In the genomic region with DNA sequence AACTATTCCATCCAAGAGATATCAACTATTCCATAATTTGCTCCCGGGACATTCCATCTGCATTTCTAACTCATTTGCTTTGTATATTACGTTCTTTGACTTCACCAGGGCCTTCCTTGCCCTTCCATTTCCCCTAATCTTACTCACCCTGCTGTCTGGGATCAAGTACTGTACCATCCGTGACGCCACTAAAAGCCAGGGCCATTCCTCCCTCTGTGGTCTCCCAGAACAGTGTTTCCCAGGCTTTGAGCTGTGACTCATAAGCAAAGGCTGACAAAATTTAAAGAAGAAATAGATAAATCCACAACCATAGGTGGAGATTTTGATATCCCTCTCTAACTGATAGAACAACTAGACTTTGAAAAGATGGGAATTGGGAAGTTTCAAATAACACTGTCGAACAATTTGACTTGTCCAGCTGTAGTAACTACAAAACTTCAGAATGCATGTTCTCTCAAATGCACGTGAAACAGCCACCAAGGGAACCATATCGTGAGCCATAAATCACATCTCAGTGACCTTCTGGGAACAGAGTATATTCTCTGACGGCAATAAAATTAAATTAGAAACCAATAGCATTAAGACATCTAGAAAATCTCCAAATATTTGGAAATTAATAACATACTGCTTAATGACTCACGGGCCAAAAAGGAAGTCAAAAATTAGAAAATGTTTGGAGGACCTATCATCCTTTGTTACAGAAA, we compare ENCODE assay signal across 16 cellular contexts.
DNase-seq lines count a peak whose midpoint lies in the region; FAIRE-seq and TF ChIP-seq lines count a peak whose summit lies in the region.
"Had no signal": no experiment of that assay in that cellular context is flagged by ENCODE, and none has a peak within 500 bp of the region (broad histone marks: within the 10 kb centered on the region; RNA-seq: fewer than 3 reads in every experiment).

No MANE protein-coding gene starts in this region.

- FAIRE-seq in RCC 7860 (lab: Jason Lieb, UNC): peak; percentile 83

- intact Hi-C loops in stomach (cut with DNase I; ENCODE audit: low total_unique reads) (no loop called here), tibial artery (cut with DNase I; ENCODE audit: low total_unique reads) (no loop called here)

- TF ChIP-seq POLR2A in stomach (IDR thresholded peaks at IDR 0.05): no peak

- H3K27me3 ChIP-seq in stomach (peaks cover 0 to 3% (median 0%) of the 10 kb centered on the region in 3 donors), tibial artery (no peaks in the 10 kb centered on the region)
- H3K27me3 ChIP-seq: right atrium auricular region had no signal

- H3K4me1 ChIP-seq in stomach (peaks cover 0 to 5% (median 3%) of the 10 kb centered on the region in 4 donors), tibial artery (peaks cover 0 to 39% (median 13%) of the 10 kb centered on the region in 4 donors)
- H3K4me1 ChIP-seq: HAP-1 had no signal

- H3K27ac ChIP-seq in stomach (no peak overlapping the region), tibial artery (no peak overlapping the region)
- H3K27ac ChIP-seq: right atrium auricular region had no signal

- 75 to 88% (median 84%) methylated on average over 9 of the region's 9 CpGs for WGBS in stomach, 5 donors

- H3K36me3 ChIP-seq in stomach: no peaks in the 10 kb centered on the region
- H3K36me3 ChIP-seq in tibial artery: no peaks in the 10 kb centered on the region
- H3K36me3 ChIP-seq: HAP-1, right atrium auricular region had no signal

- TF ChIP-seq EP300 in stomach (IDR thresholded peaks at IDR 0.05): no peak

- no peak overlapping the region for H3K4me3 ChIP-seq in choroid plexus epithelial cell (ENCODE audit: low read depth, low read length)
- no peak overlapping the region for H3K4me3 ChIP-seq in stomach
- no peak overlapping the region for H3K4me3 ChIP-seq in tibial artery
- H3K4me3 ChIP-seq: HAP-1, right atrium auricular region had no signal

- H3K9me3 ChIP-seq in stomach (no peaks in the 10 kb centered on the region), tibial artery (no peaks in the 10 kb centered on the region)
- H3K9me3 ChIP-seq: HAP-1, right atrium auricular region had no signal

- DNase-seq in Daoy (ENCODE audit: low read depth) (peak; percentile 94), RCC 7860 (ENCODE audit: low spot score) (peak; percentile 71), choroid plexus epithelial cell (ENCODE audit: low read depth) (peak; percentile 96), non-pigmented ciliary epithelial cell (ENCODE audit: low read depth) (peak; percentile 96), stomach (no peak), tibial artery (no peak), NOMO-1 (lab: John Stamatoyannopoulos, UW; ENCODE audit: unreplicated experiment in 2 of 2) (no peak)
- DNase-seq in activated CD4-positive, alpha-beta T cell treated with anti-CD3 and anti-CD28 coated beads for 4 hours: no peak
- DNase-seq: activated CD4-positive, alpha-beta T cell treated with anti-CD3 and anti-CD28 coated beads, Interleukin-2, amount 10 ng/mL, durations not matched to agents 7 days and 5 days; activated T-cell treated with anti-CD3 and anti-CD28 coated beads, Interleukin-2, amount 50 U/mL, for 72 hours; CD4-positive, CD25-positive, alpha-beta regulatory T cell; endodermal cell; naive thymus-derived CD4-positive, alpha-beta T cell; NCI-H1048 had no signal

- no peak for TF ChIP-seq CTCF in choroid plexus epithelial cell (conservative IDR thresholded peaks at IDR 0.05; ENCODE audit: low read depth, low read length)
- TF ChIP-seq CTCF in stomach (IDR thresholded peaks at IDR 0.05): no peak
- TF ChIP-seq CTCF in tibial artery (IDR thresholded peaks at IDR 0.05): no peak

Comparison
In these comparisons a context has a peak if more than half of its experiments do, and no peak if none do; other contexts are left out.
1. DNase-seq: peak in Daoy (single experiment), RCC 7860 (single experiment), choroid plexus epithelial cell (single experiment) and non-pigmented ciliary epithelial cell (single experiment); none in activated CD4-positive, alpha-beta T cell treated with anti-CD3 and anti-CD28 coated beads for 4 hours (0 of 2), stomach (single experiment), tibial artery (0 of 2) and NOMO-1 (0 of 2).